In genomic region chr3:102577390-102577789, GRCh38 we compare ENCODE assay signal across 29 cellular contexts.
"Had no signal": no experiment of that assay in that cellular context is flagged by ENCODE, and none has a peak within 500 bp of the region (broad histone marks: within the 10 kb centered on the region; RNA-seq: fewer than 3 reads in every experiment).

No MANE protein-coding gene starts in this region.

- H3K36me3 Mint-ChIP-seq: immature natural killer cell; naive thymus-derived CD8-positive, alpha-beta T cell; neural progenitor cell; stimulated activated naive B cell treated with anti-CD40 and anti-IgM and Interleukin-4, amounts not matched to agents 10 μg/mL and 1 μg/mL and 100 μg/mL, for 72 hours had no signal

- H3K4me3 ChIP-seq: left lung, lower lobe of right lung, neural progenitor cell, ovary, skin epidermis, stomach, thoracic aorta, tibial artery, uterus had no signal

- H3K36me3 ChIP-seq: left lung, lower lobe of right lung, neural progenitor cell, neutrophil, ovary, stomach, thoracic aorta, tibial artery, uterus had no signal

- H3K27me3 Mint-ChIP-seq: progenitor cell of endocrine pancreas; stimulated activated naive B cell treated with anti-CD40 and anti-IgM and Interleukin-4, amounts not matched to agents 10 μg/mL and 1 μg/mL and 100 μg/mL, for 72 hours had no signal

- H3K9me3 Mint-ChIP-seq: nephron; neural progenitor cell; stimulated activated naive B cell treated with anti-CD40 and anti-IgM and Interleukin-4, amounts not matched to agents 10 μg/mL and 1 μg/mL and 100 μg/mL, for 72 hours had no signal

- H3K4me1 ChIP-seq: left lung, lower lobe of right lung, stomach, tibial artery, uterus had no signal

- H3K27me3 ChIP-seq: left lung, neural progenitor cell, neutrophil, ovary, stomach, tibial artery, uterus had no signal

- H3K4me3 Mint-ChIP-seq: immature natural killer cell; naive thymus-derived CD8-positive, alpha-beta T cell; nephron; neural progenitor cell; stimulated activated naive B cell treated with anti-CD40 and anti-IgM and Interleukin-4, amounts not matched to agents 10 μg/mL and 1 μg/mL and 100 μg/mL, for 72 hours had no signal

- H3K4me1 Mint-ChIP-seq: immature natural killer cell; naive thymus-derived CD8-positive, alpha-beta T cell; nephron; neural progenitor cell; stimulated activated naive B cell treated with anti-CD40 and anti-IgM and Interleukin-4, amounts not matched to agents 10 μg/mL and 1 μg/mL and 100 μg/mL, for 72 hours had no signal

- H3K9me3 ChIP-seq: left lung, lower lobe of right lung, neutrophil, ovary, stomach, thoracic aorta, tibial artery, uterus had no signal

- H3K27ac Mint-ChIP-seq: immature natural killer cell; naive thymus-derived CD8-positive, alpha-beta T cell; nephron; neural progenitor cell; progenitor cell of endocrine pancreas; stimulated activated naive B cell treated with anti-CD40 and anti-IgM and Interleukin-4, amounts not matched to agents 10 μg/mL and 1 μg/mL and 100 μg/mL, for 72 hours had no signal

- H3K27ac ChIP-seq: left lung, lower lobe of right lung, neural progenitor cell, neutrophil, ovary, skin epidermis, stomach, thoracic aorta, tibial artery, uterus had no signal

- DNase-seq: hypothalamus; immature natural killer cell; kidney; left colon; left lung; lower lobe of right lung; mammary epithelial cell; mesenchymal stem cell; naive thymus-derived CD8-positive, alpha-beta T cell; occipital lobe; ovary; retina; right cardiac atrium; stimulated activated CD4-positive, alpha-beta T cell treated with anti-CD3 and anti-CD28 coated beads, Interleukin-12 subunit alpha, Interleukin-12 subunit beta, amount 100 ng/mL, for 4 hours; stimulated activated CD4-positive, alpha-beta T cell treated with anti-CD3 and anti-CD28 coated beads, Interleukin-15, amount 100 ng/mL, for 24 hours; stimulated activated CD4-positive, alpha-beta T cell treated with anti-CD3 and anti-CD28 coated beads, Interleukin-2, amount 100 ng/mL, for 24 hours; stimulated activated CD4-positive, alpha-beta T cell treated with anti-CD3 and anti-CD28 coated beads, Interleukin-4, amount 100 ng/mL, for 1 hour; stimulated activated naive B cell treated with anti-CD40 and anti-IgM and Interleukin-4, amounts not matched to agents 10 μg/mL and 1 μg/mL and 100 μg/mL, for 72 hours; stimulated activated naive CD8-positive, alpha-beta T cell treated with anti-CD3 and anti-CD28 coated beads, Interleukin-15, Interleukin-2, amounts not matched to agents 100 U/mL and 50 U/mL, for 24 hours; stomach; tibial artery; trophoblast cell; uterus had no signal
